In genomic region chr2:237998530-237998929, GRCh38 we compare ENCODE assay signal across 1 cellular context.
A peak's percentile ranks its signal among the peaks of the same experiment; 100 is the strongest.
TF ChIP-seq lines count a peak whose summit lies in the region.

No MANE protein-coding gene starts in this region.

TF ChIP-seq in GM12878, 131 proteins besides CTCF, POLR2A, EP300 and RAD21 (continued from another document and continues in another):
- no peak for TF ChIP-seq SUPT20H (IDR thresholded peaks at IDR 0.05; ENCODE audit: borderline replicate concordance, control insufficient read depth, low read depth, low read length)
- TF ChIP-seq WRNIP1 (IDR thresholded peaks at IDR 0.05; ENCODE audit: borderline replicate concordance, low read depth, low read length): no peak
- TF ChIP-seq USF2 (IDR thresholded peaks at IDR 0.05; ENCODE audit: borderline replicate concordance, low read depth, low read length): no peak
- TF ChIP-seq BACH1 (IDR thresholded peaks at IDR 0.05; ENCODE audit: borderline replicate concordance): peak; percentile 14; the same call in 1 of the 2 replicates
- no peak for TF ChIP-seq SIX5 (IDR thresholded peaks at IDR 0.05; ENCODE audit: low read depth, low read length, severe bottlenecking)
- no peak for TF ChIP-seq REST (IDR thresholded peaks at IDR 0.05; ENCODE audit: low read depth, low read length)
- TF ChIP-seq CBX3 (IDR thresholded peaks at IDR 0.05; ENCODE audit: borderline replicate concordance, low read depth): no peak
- no peak for TF ChIP-seq ETV6 (conservative IDR thresholded peaks at IDR 0.05 in 1 of 2, IDR thresholded peaks at IDR 0.05 in 1 of 2; ENCODE audit: borderline replicate concordance in 1 of 2, low read depth in 1 of 2)
- peak; percentile 83 for TF ChIP-seq PKNOX1 (IDR thresholded peaks at IDR 0.05)
- peak; percentile 72 for TF ChIP-seq JUND (IDR thresholded peaks at IDR 0.05; ENCODE audit: low read depth, low read length)
- TF ChIP-seq IRF3 (IDR thresholded peaks at IDR 0.05): no peak
- peak; percentile 45 for TF ChIP-seq JUNB (IDR thresholded peaks at IDR 0.05)
- TF ChIP-seq ATF7 (IDR thresholded peaks at IDR 0.05; ENCODE audit: low read depth): peak; percentile 96
- no peak for TF ChIP-seq BCLAF1 (IDR thresholded peaks at IDR 0.05)
- TF ChIP-seq IKZF1 (conservative IDR thresholded peaks at IDR 0.05): peak; percentile 71
- TF ChIP-seq SUZ12 (IDR thresholded peaks at IDR 0.05; ENCODE audit: unreplicated experiment): no peak
- TF ChIP-seq CUX1 (IDR thresholded peaks at IDR 0.05; ENCODE audit: insufficient replicate concordance, low read depth, low read length): peak; percentile 31
- 0 out of 2 replicates have a peak, but pooled peaks have one; percentile 43 for TF ChIP-seq MTA3 (IDR thresholded peaks at IDR 0.05; ENCODE audit: borderline replicate concordance, low read length)
- no peak for TF ChIP-seq SRF (IDR thresholded peaks at IDR 0.05; ENCODE audit: low read depth in 2 of 2, low read length in 2 of 2)
- no peak; the same call in 1 of the 2 replicates for TF ChIP-seq ZNF24 (IDR thresholded peaks at IDR 0.05)
- TF ChIP-seq CHD2 (IDR thresholded peaks at IDR 0.05; ENCODE audit: borderline replicate concordance, low read depth, low read length): peak; percentile 52; the same call in 1 of the 2 replicates
- TF ChIP-seq TCF7 (IDR thresholded peaks at IDR 0.05; ENCODE audit: borderline replicate concordance): no peak
- TF ChIP-seq PAX8 (IDR thresholded peaks at IDR 0.05): 0 out of 2 replicates have a peak, but pooled peaks have one; percentile 42
- TF ChIP-seq FOXM1 (IDR thresholded peaks at IDR 0.05; ENCODE audit: low read depth, low read length): peak; percentile 20; the same call in 1 of the 2 replicates
- TF ChIP-seq BRCA1 (IDR thresholded peaks at IDR 0.05; ENCODE audit: low read depth, low read length): no peak
- TF ChIP-seq MYC (IDR thresholded peaks at IDR 0.05; ENCODE audit: insufficient read depth, insufficient read length, insufficient replicate concordance, low read length, severe bottlenecking): no peak
- TF ChIP-seq TAF1 (IDR thresholded peaks at IDR 0.05; ENCODE audit: borderline replicate concordance, low read depth, low read length): no peak
- peak; percentile 50; the same call in 1 of the 2 replicates for TF ChIP-seq RFX5 (IDR thresholded peaks at IDR 0.05; ENCODE audit: low read depth, low read length)
- TF ChIP-seq SPI1 (IDR thresholded peaks at IDR 0.05; ENCODE audit: borderline replicate concordance, insufficient read depth, low read depth, low read length): no peak
- TF ChIP-seq MEF2B (IDR thresholded peaks at IDR 0.05; ENCODE audit: partially characterized antibody, poor library complexity, severe bottlenecking): peak; percentile 63
- no peak; the same call in 1 of the 2 replicates for TF ChIP-seq ZNF207 (IDR thresholded peaks at IDR 0.05; ENCODE audit: borderline replicate concordance)
- TF ChIP-seq ZZZ3 (IDR thresholded peaks at IDR 0.05; ENCODE audit: control insufficient read depth, insufficient read length, low read depth): no peak
- no peak for TF ChIP-seq PRDM15 (CRISPR knock-in tag; IDR thresholded peaks at IDR 0.05)
- no peak for TF ChIP-seq PAX5 (IDR thresholded peaks at IDR 0.05; ENCODE audit: borderline replicate concordance, low read depth, low read length)
- TF ChIP-seq TBL1XR1 (IDR thresholded peaks at IDR 0.05; ENCODE audit: low read depth, low read length): no peak
- no peak for TF ChIP-seq NR2C1 (IDR thresholded peaks at IDR 0.05)
- TF ChIP-seq RBBP5 (conservative IDR thresholded peaks at IDR 0.05): 0 out of 2 replicates have a peak, but pooled peaks have one; percentile 12
- TF ChIP-seq CEBPB (IDR thresholded peaks at IDR 0.05; ENCODE audit: borderline replicate concordance in 1 of 2, low read depth in 2 of 2, low read length in 2 of 2): 0 out of 4 replicates have a peak, but pooled peaks of 1 of the 2 experiments have one; percentile 39
- 0 out of 2 replicates have a peak, but pooled peaks have one; percentile 64 for TF ChIP-seq DPF2 (IDR thresholded peaks at IDR 0.05)
- no peak for TF ChIP-seq ZNF274 (IDR thresholded peaks at IDR 0.05; ENCODE audit: insufficient read depth, insufficient read length)
- TF ChIP-seq NBN (IDR thresholded peaks at IDR 0.05): peak; percentile 75; the same call in 1 of the 2 replicates
- no peak for TF ChIP-seq IRF5 (IDR thresholded peaks at IDR 0.05; ENCODE audit: borderline replicate concordance)
